ENCODE assay signal across 34 cellular contexts in genomic region chr3:155670320-155670719, GRCh38.
"Had no signal": no experiment of that assay in that cellular context is flagged by ENCODE, and none has a peak within 500 bp of the region (broad histone marks: within the 10 kb centered on the region; RNA-seq: fewer than 3 reads in every experiment).

No MANE protein-coding gene starts in this region.

- H3K9me3 Mint-ChIP-seq: activated B cell treated with CpG ODN at 0.5 μM for 24 hours; activated CD8-positive, alpha-beta T cell treated with anti-CD3 and anti-CD28 coated beads for 36 hours; activated T-cell treated with anti-CD3 and anti-CD28 coated beads, Interleukin-2, amount 50 U/mL, for 4 hours; activated T-helper 17 cell treated with anti-CD3 and anti-CD28 coated beads, Interleukin-2, amount 50 U/mL, for 72 hours; central memory CD8-positive, alpha-beta T cell; effector memory CD8-positive, alpha-beta T cell; T-helper 1 cell treated with Interleukin-12 subunit alpha and Interleukin-12 subunit beta and Interleukin-4 antibody, amounts not matched to agents 30 μg/mL and 1 μg/mL, for 36 hours; T-helper 2 cell treated with Interferon-gamma antibody and Interleukin-4, amounts not matched to agents 5 μg/mL and 100 μg/mL, for 36 hours had no signal

- FAIRE-seq: astrocyte, bronchial epithelial cell had no signal

- H3K36me3 ChIP-seq: brain microvascular endothelial cell, esophagus muscularis mucosa, gastrocnemius medialis, heart left ventricle, WERI-Rb-1 had no signal

- H3K4me1 Mint-ChIP-seq: activated B cell treated with CpG ODN at 0.5 μM for 24 hours; activated T-helper 17 cell treated with anti-CD3 and anti-CD28 coated beads, Interleukin-2, amount 50 U/mL, for 72 hours; central memory CD8-positive, alpha-beta T cell had no signal

- H3K27me3 Mint-ChIP-seq: activated CD8-positive, alpha-beta T cell treated with anti-CD3 and anti-CD28 coated beads for 36 hours; activated naive CD8-positive, alpha-beta T cell had no signal

- H3K36me3 Mint-ChIP-seq: activated naive CD8-positive, alpha-beta T cell had no signal

- H3K4me3 ChIP-seq: coronary artery, esophagus muscularis mucosa, gastrocnemius medialis, heart left ventricle had no signal

- H3K9me3 ChIP-seq: esophagus muscularis mucosa, gastrocnemius medialis, heart left ventricle had no signal

- H3K27ac ChIP-seq: brain microvascular endothelial cell, coronary artery, esophagus muscularis mucosa, foreskin keratinocyte, gastrocnemius medialis, heart left ventricle, WERI-Rb-1 had no signal

- ATAC-seq: activated CD4-positive, CD25-positive, alpha-beta regulatory T cell treated with anti-CD3 and anti-CD28 coated beads, Interleukin-2, amount 50 U/mL, for 24 hours; activated CD8-positive, alpha-beta T cell treated with anti-CD3 and anti-CD28 coated beads for 36 hours; activated T-cell treated with anti-CD3 and anti-CD28 coated beads, Interleukin-2, amount 50 U/mL, for 4 hours; activated T-helper 17 cell treated with anti-CD3 and anti-CD28 coated beads, Interleukin-2, amount 50 U/mL, for 72 hours; effector memory CD8-positive, alpha-beta T cell; foreskin keratinocyte; gastrocnemius medialis; heart left ventricle had no signal

- H3K4me1 ChIP-seq: foreskin keratinocyte had no signal

- H3K4me3 Mint-ChIP-seq: activated B cell treated with CpG ODN at 0.5 μM for 24 hours; activated CD8-positive, alpha-beta T cell treated with anti-CD3 and anti-CD28 coated beads for 36 hours; activated naive CD8-positive, alpha-beta T cell; activated T-cell treated with anti-CD3 and anti-CD28 coated beads, Interleukin-2, amount 50 U/mL, for 4 hours; activated T-helper 17 cell treated with anti-CD3 and anti-CD28 coated beads, Interleukin-2, amount 50 U/mL, for 72 hours; central memory CD8-positive, alpha-beta T cell; effector memory CD8-positive, alpha-beta T cell; T-helper 1 cell treated with Interleukin-12 subunit alpha and Interleukin-12 subunit beta and Interleukin-4 antibody, amounts not matched to agents 30 μg/mL and 1 μg/mL, for 36 hours; T-helper 2 cell treated with Interferon-gamma antibody and Interleukin-4, amounts not matched to agents 5 μg/mL and 100 μg/mL, for 36 hours had no signal

- DNase-seq: activated B cell treated with CpG ODN at 0.5 μM for 24 hours; activated CD4-positive, alpha-beta T cell treated with anti-CD3 and anti-CD28 coated beads for 48 hours; activated CD4-positive, alpha-beta T cell treated with anti-CD3 and anti-CD28 coated beads, Interleukin-2, amount 50 U/mL, for 1 hour; activated CD4-positive, alpha-beta T cell treated with anti-CD3 and anti-CD28 coated beads, Interleukin-2, amount 50 U/mL, for 48 hours; activated CD8-positive, alpha-beta memory T cell treated with anti-CD3 and anti-CD28 coated beads for 24 hours; activated CD8-positive, alpha-beta T cell treated with anti-CD3 and anti-CD28 coated beads for 36 hours; activated effector memory CD4-positive, alpha-beta T cell treated with Interleukin-2 at 50 U/mL for 16 hours; activated gamma-delta T cell treated with Interleukin-2 at 50 U/mL for 16 hours; activated naive CD4-positive, alpha-beta T cell treated with anti-CD3 and anti-CD28 coated beads, Interleukin-2, amount 50 U/mL, for 16 hours; activated naive CD4-positive, alpha-beta T cell treated with Interleukin-2 at 50 U/mL for 16 hours; activated T-cell treated with anti-CD3 and anti-CD28 coated beads, Interleukin-2, amount 50 U/mL, for 4 hours; amniotic stem cell; anterior cingulate cortex; brain microvascular endothelial cell; dermis blood vessel endothelial cell; effector CD4-positive, alpha-beta T cell; effector memory CD8-positive, alpha-beta T cell; erythroblast; foreskin keratinocyte; gastrocnemius medialis; glutamatergic neuron; heart left ventricle; T1000; WERI-Rb-1 had no signal

- H3K27me3 ChIP-seq: brain microvascular endothelial cell, esophagus muscularis mucosa, foreskin keratinocyte, gastrocnemius medialis, heart left ventricle had no signal

- H3K27ac Mint-ChIP-seq: activated B cell treated with CpG ODN at 0.5 μM for 24 hours; activated CD8-positive, alpha-beta T cell treated with anti-CD3 and anti-CD28 coated beads for 36 hours; activated naive CD8-positive, alpha-beta T cell; activated T-helper 17 cell treated with anti-CD3 and anti-CD28 coated beads, Interleukin-2, amount 50 U/mL, for 72 hours; effector memory CD8-positive, alpha-beta T cell; T-helper 1 cell treated with Interleukin-12 subunit alpha and Interleukin-12 subunit beta and Interleukin-4 antibody, amounts not matched to agents 30 μg/mL and 1 μg/mL, for 36 hours; T-helper 2 cell treated with Interferon-gamma antibody and Interleukin-4, amounts not matched to agents 5 μg/mL and 100 μg/mL, for 36 hours had no signal
